ENCODE assay signal across 2 cellular contexts in genomic region chr6:35717449-35718353, GRCh38.
A peak's percentile ranks its signal among the peaks of the same experiment; 100 is the strongest.
TF ChIP-seq lines count a peak whose summit lies in the region.

No MANE protein-coding gene starts in this region.

TF ChIP-seq in GM12891, 5 proteins besides CTCF, POLR2A, EP300 and RAD21:
- TF ChIP-seq TAF1 (IDR thresholded peaks at IDR 0.05; ENCODE audit: low read depth, low read length) (no peak), SPI1 (IDR thresholded peaks at IDR 0.05; ENCODE audit: low read depth, low read length) (peak; percentile 32; the same call in 1 of the 2 replicates)

TF ChIP-seq in H1, 55 proteins besides CTCF, POLR2A, EP300 and RAD21:
- TF ChIP-seq BCL11A (IDR thresholded peaks at IDR 0.05; ENCODE audit: low read depth in 2 of 2, low read length in 2 of 2), result no peak
- no peak for TF ChIP-seq CHD1 (IDR thresholded peaks at IDR 0.05; ENCODE audit: low read depth, low read length)
- TF ChIP-seq YY1 (IDR thresholded peaks at IDR 0.05; ENCODE audit: low read depth, low read length), result peak; percentile 38; the same call in 1 of the 2 replicates
- TF ChIP-seq SUZ12 (IDR thresholded peaks at IDR 0.05; ENCODE audit: low read length), result no peak
- peak; percentile 81 for TF ChIP-seq MAX (IDR thresholded peaks at IDR 0.05)
- TF ChIP-seq TEAD4 (IDR thresholded peaks at IDR 0.05; ENCODE audit: low read depth, low read length), result 0 out of 2 replicates have a peak, but pooled peaks have one; percentile 16
- peak; percentile 97 for TF ChIP-seq E2F6 (IDR thresholded peaks at IDR 0.05)
- TF ChIP-seq USF2 (IDR thresholded peaks at IDR 0.05; ENCODE audit: low read length), result no peak
- TF ChIP-seq SAP30 (IDR thresholded peaks at IDR 0.05; ENCODE audit: insufficient read depth, insufficient replicate concordance, low read length), result no peak
- no peak for TF ChIP-seq TAF7 (optimal IDR thresholded peaks at IDR 0.05; ENCODE audit: borderline replicate concordance, low read depth, low read length)
- no peak for TF ChIP-seq ATF3 (IDR thresholded peaks at IDR 0.05; ENCODE audit: insufficient read depth, low read depth, low read length)
- no peak for TF ChIP-seq GABPA (IDR thresholded peaks at IDR 0.05; ENCODE audit: borderline replicate concordance, insufficient read depth, low read length)
- no peak for TF ChIP-seq NRF1 (IDR thresholded peaks at IDR 0.05; ENCODE audit: low read depth, low read length)
- no peak for TF ChIP-seq SP1 (IDR thresholded peaks at IDR 0.05; ENCODE audit: low read depth, low read length)
- TF ChIP-seq CEBPB (IDR thresholded peaks at IDR 0.05; ENCODE audit: low read depth, low read length), result no peak
- no peak for TF ChIP-seq JUND (IDR thresholded peaks at IDR 0.05; ENCODE audit: low read length)
- no peak for TF ChIP-seq KDM1A (IDR thresholded peaks at IDR 0.05; ENCODE audit: borderline replicate concordance, low read length)
- no peak for TF ChIP-seq PHF8 (conservative IDR thresholded peaks at IDR 0.05; ENCODE audit: low read depth, low read length)
- peak; percentile 57; the same call in 1 of the 2 replicates for TF ChIP-seq CHD2 (IDR thresholded peaks at IDR 0.05; ENCODE audit: low read length)
- TF ChIP-seq HDAC6 (IDR thresholded peaks at IDR 0.05; ENCODE audit: low read depth, low read length), result no peak
- no peak for TF ChIP-seq TBP (IDR thresholded peaks at IDR 0.05; ENCODE audit: low read depth, low read length)
